In genomic region chr3:25428950-25429349, GRCh38 we compare ENCODE assay signal across 12 cellular contexts. TPM values are rescaled to one million over a fixed set of nuclear protein-coding genes. Genes with fewer than 3 reads are reported as not detected.
DNase-seq lines count a peak whose midpoint lies in the region; ATAC-seq and TF ChIP-seq lines count a peak whose summit lies in the region.
"Had no signal": no experiment of that assay in that cellular context is flagged by ENCODE, and none has a peak within 500 bp of the region (broad histone marks: within the 10 kb centered on the region; RNA-seq: fewer than 3 reads in every experiment).

No MANE protein-coding gene starts in this region.

- H3K27me3 Mint-ChIP-seq in neural crest cell (ENCODE audit: low read depth) (peaks cover 30% of the 10 kb centered on the region), T-helper 17 cell (peaks cover 67% of the 10 kb centered on the region)

- no peak for TF ChIP-seq POLR2A in esophagus muscularis mucosa (IDR thresholded peaks at IDR 0.05; ENCODE audit: low read depth)
- no peak for TF ChIP-seq POLR2A in tibial nerve (IDR thresholded peaks at IDR 0.05)

- intact Hi-C loops in PC-9 (cut with micrococcal nuclease; ENCODE audit: unreplicated experiment) (loop anchor here (5.0 kb wide), 1 partner anchor 163 kb away; no protein-coding TSS in a partner anchor), esophagus muscularis mucosa (cut with DNase I) (loop anchor here (5.0 to 10.0 kb wide), 4 partner anchors 163 to 597 kb away; no protein-coding TSS in a partner anchor)

- H3K4me1 ChIP-seq in PC-9 (replicated peaks; ENCODE audit: insufficient read depth) = peaks cover 31% of the 10 kb centered on the region
- peaks cover 12 to 57% (median 48%) of the 10 kb centered on the region in 4 donors for H3K4me1 ChIP-seq in esophagus muscularis mucosa
- peaks cover 0 to 35% (median 11%) of the 10 kb centered on the region in 4 donors for H3K4me1 ChIP-seq in tibial nerve

- TF ChIP-seq CTCF in PC-9 (conservative IDR thresholded peaks at IDR 0.05) (no peak), esophagus muscularis mucosa (IDR thresholded peaks at IDR 0.05) (no peak), neural crest cell (conservative IDR thresholded peaks at IDR 0.05) (no peak), tibial nerve (IDR thresholded peaks at IDR 0.05) (no peak)

- in situ Hi-C loops in ACHN (cut with HindIII; ENCODE audit: low pct_ligation_motif_present, low pct_unique_long_range_greater_than_20kb, low sequenced_read_pairs) = no loop called here

- H3F3A ChIP-seq in PC-9 (ENCODE audit: insufficient read depth, low read depth) = 0 out of 2 replicates have a peak, but pooled peaks cover 11% of the 10 kb centered on the region

- H4K20me1 ChIP-seq in PC-9 (ENCODE audit: insufficient read depth) = no peaks in the 10 kb centered on the region

- H3K36me3 ChIP-seq in PC-9 (ENCODE audit: low read depth) (no peaks in the 10 kb centered on the region), esophagus muscularis mucosa (no peaks in the 10 kb centered on the region), tibial nerve (no peaks in the 10 kb centered on the region)

- H3K4me2 ChIP-seq in PC-9 = peak overlapping the region; percentile 72

- H3K79me2 ChIP-seq in PC-9 (ENCODE audit: low read depth) = no peaks in the 10 kb centered on the region

- H2AFZ ChIP-seq in PC-9 = no peak overlapping the region

- H3K9me3 ChIP-seq in PC-9 (ENCODE audit: insufficient read depth, low read depth) (no peaks in the 10 kb centered on the region), esophagus muscularis mucosa (no peaks in the 10 kb centered on the region), tibial nerve (no peaks in the 10 kb centered on the region), T-helper 17 cell (ENCODE audit: control insufficient read depth, low read length, poor library complexity, severe bottlenecking) (no peaks in the 10 kb centered on the region)

- H3K27ac ChIP-seq in PC-9 (no peak overlapping the region), esophagus muscularis mucosa (replicated peaks in 1 of 4) (peak overlapping the region; percentile 86 to 94 (median 92)), tibial nerve (peak overlapping the region; percentile 78 to 92 (median 82))

- CTCF ChIA-PET in PC-9 (lab: Charles Lee) = no interaction called here

- no peaks in the 10 kb centered on the region for H3K36me3 Mint-ChIP-seq in neural crest cell (ENCODE audit: low read depth)
- H3K36me3 Mint-ChIP-seq in T-helper 17 cell (ENCODE audit: low read depth) = no peaks in the 10 kb centered on the region
- H3K36me3 Mint-ChIP-seq: activated naive CD8-positive, alpha-beta T cell treated with anti-CD3 and anti-CD28 coated beads, Interleukin-2, amount 10 ng/mL, durations not matched to agents 7 days and 5 days had no signal

- DNase-seq in PC-9 (no peak), esophagus muscularis mucosa (ENCODE audit: extremely low spot score) (no peak), neural crest cell (ENCODE audit: low read depth, low spot score) (no peak), tibial nerve (ENCODE audit: low spot score in 2 of 2) (no peak), ACHN (no peak), T-helper 17 cell (no peak), hypothalamus (lab: John Stamatoyannopoulos, UW) (no peak)
- DNase-seq: activated naive CD8-positive, alpha-beta T cell treated with anti-CD3 and anti-CD28 coated beads, Interleukin-2, amount 10 ng/mL, durations not matched to agents 7 days and 5 days; DMS79; mesendoderm; MM.1S; NCI-H524 treated with DMSO at 0.1 percent for 48 hours had no signal

- H3K27me3 ChIP-seq in PC-9 (ENCODE audit: insufficient read depth, low read depth) = no peaks in the 10 kb centered on the region
- H3K27me3 ChIP-seq in esophagus muscularis mucosa = no peaks in the 10 kb centered on the region
- no peaks in the 10 kb centered on the region for H3K27me3 ChIP-seq in tibial nerve

- H3K4me3 Mint-ChIP-seq in neural crest cell (peak overlapping the region; percentile 58), T-helper 17 cell (no peak overlapping the region)

- H3K4me3 ChIP-seq in PC-9 (peak overlapping the region; percentile 51; the same call in 1 of the 2 replicates), esophagus muscularis mucosa (peak overlapping the region; percentile 62 to 74 (median 68)), tibial nerve (peak overlapping the region; percentile 46 to 70 (median 68))

- H3K9me2 ChIP-seq in PC-9 (ENCODE audit: insufficient read depth) = no peaks in the 10 kb centered on the region

- TF ChIP-seq EP300 in esophagus muscularis mucosa (IDR thresholded peaks at IDR 0.05) (no peak), tibial nerve (IDR thresholded peaks at IDR 0.05) (no peak)

- H3K4me1 Mint-ChIP-seq in neural crest cell (peaks cover 43% of the 10 kb centered on the region), T-helper 17 cell (peaks cover 4% of the 10 kb centered on the region)

- 2% methylated on average over 2 of the region's 2 CpGs for WGBS in esophagus muscularis mucosa
- WGBS in tibial nerve, 2 donors = 5% methylated on average over 2 of the region's 2 CpGs

- POLR2A ChIA-PET in PC-9 (lab: Charles Lee; ENCODE audit: unreplicated experiment) = no interaction called here

- no peaks in the 10 kb centered on the region for H3K9me3 Mint-ChIP-seq in neural crest cell
- H3K9me3 Mint-ChIP-seq: activated naive CD8-positive, alpha-beta T cell treated with anti-CD3 and anti-CD28 coated beads, Interleukin-2, amount 10 ng/mL, durations not matched to agents 7 days and 5 days had no signal

- no peak overlapping the region for H3K27ac Mint-ChIP-seq in neural crest cell (ENCODE audit: unreplicated experiment)
- no peak overlapping the region for H3K27ac Mint-ChIP-seq in T-helper 17 cell
- H3K27ac Mint-ChIP-seq: activated naive CD8-positive, alpha-beta T cell treated with anti-CD3 and anti-CD28 coated beads, Interleukin-2, amount 10 ng/mL, durations not matched to agents 7 days and 5 days had no signal

- no peak for ATAC-seq in T-helper 17 cell

- BruUV-seq in PC-9 (replicated peaks; lab: Mats Ljungman, UMichigan) = no TSS peak

RNA-seq across cellular contexts. Expression of gene RARB, which starts 0.9 kb away (rescaled TPM):
- total RNA-seq in PC-9 (2021) (0.75 and 1.0 TPM in 2 replicates), esophagus muscularis mucosa (10 to 100 TPM; 29.2 to 51.9 (median 40.9) TPM), neural crest cell (0.98 and 1.9 TPM in 2 replicates), tibial nerve (10 to 100 TPM in 3 of 4 donors, 1 to 10 TPM in 1; 9.3 to 22.6 (median 15.1) TPM), T-helper 17 cell (not detected)
- total RNA-seq: activated naive CD8-positive, alpha-beta T cell treated with anti-CD3 and anti-CD28 coated beads, Interleukin-2, amount 10 ng/mL, durations not matched to agents 7 days and 5 days had no signal
